23 cellular contexts compared by ENCODE assay signal in genomic region chr10:23927926-23928325, GRCh38.
"Had no signal": no experiment of that assay in that cellular context is flagged by ENCODE, and none has a peak within 500 bp of the region (broad histone marks: within the 10 kb centered on the region; RNA-seq: fewer than 3 reads in every experiment).

No MANE protein-coding gene starts in this region.

- H3K36me3 Mint-ChIP-seq: activated CD4-positive, alpha-beta memory T cell treated with anti-CD3 and anti-CD28 coated beads for 36 hours; activated naive CD8-positive, alpha-beta T cell treated with anti-CD3 and anti-CD28 coated beads, Interleukin-2, amount 10 ng/mL, durations not matched to agents 7 days and 5 days had no signal

- H3K4me3 ChIP-seq: body of pancreas, left lung, prostate gland, right lobe of liver, smooth muscle cell, suprapubic skin, upper lobe of left lung had no signal

- H3K27me3 Mint-ChIP-seq: activated CD4-positive, alpha-beta memory T cell treated with anti-CD3 and anti-CD28 coated beads for 36 hours; activated naive CD8-positive, alpha-beta T cell treated with anti-CD3 and anti-CD28 coated beads, Interleukin-2, amount 10 ng/mL, durations not matched to agents 7 days and 5 days had no signal

- H3K4me3 Mint-ChIP-seq: activated CD4-positive, alpha-beta memory T cell treated with anti-CD3 and anti-CD28 coated beads for 36 hours; activated naive CD8-positive, alpha-beta T cell treated with anti-CD3 and anti-CD28 coated beads, Interleukin-2, amount 10 ng/mL, durations not matched to agents 7 days and 5 days; activated T-helper 1 cell treated with anti-CD3 and anti-CD28 coated beads, Interleukin-12 subunit alpha, Interleukin-12 subunit beta, Interleukin-2, Interleukin-4 antibody, amounts not matched to agents 30 ng/mL and 10 ng/mL and 1 ng/mL, durations not matched to agents 14 hours and 24 hours and 36 hours; endodermal cell; stimulated activated naive CD8-positive, alpha-beta T cell treated with anti-CD3 and anti-CD28 coated beads, Interleukin-15, amount 100 ng/mL, for 72 hours had no signal

- H3K36me3 ChIP-seq: left lung, prostate gland, right lobe of liver, suprapubic skin, upper lobe of left lung, WERI-Rb-1 had no signal

- H3K9me3 Mint-ChIP-seq: activated CD4-positive, alpha-beta memory T cell treated with anti-CD3 and anti-CD28 coated beads for 36 hours; activated naive CD8-positive, alpha-beta T cell treated with anti-CD3 and anti-CD28 coated beads, Interleukin-2, amount 10 ng/mL, durations not matched to agents 7 days and 5 days; activated T-helper 1 cell treated with anti-CD3 and anti-CD28 coated beads, Interleukin-12 subunit alpha, Interleukin-12 subunit beta, Interleukin-2, Interleukin-4 antibody, amounts not matched to agents 30 ng/mL and 10 ng/mL and 1 ng/mL, durations not matched to agents 14 hours and 24 hours and 36 hours; endodermal cell; stimulated activated naive CD8-positive, alpha-beta T cell treated with anti-CD3 and anti-CD28 coated beads, Interleukin-15, amount 100 ng/mL, for 72 hours had no signal

- ATAC-seq: body of pancreas; left lung; right lobe of liver; stimulated activated naive CD8-positive, alpha-beta T cell treated with anti-CD3 and anti-CD28 coated beads, Interleukin-15, amount 100 ng/mL, for 72 hours had no signal

- H3K4me1 ChIP-seq: left lung, prostate gland, right lobe of liver, suprapubic skin, upper lobe of left lung had no signal

- H3K27me3 ChIP-seq: body of pancreas, left lung, right lobe of liver, suprapubic skin, upper lobe of left lung had no signal

- H3K27ac Mint-ChIP-seq: activated CD4-positive, alpha-beta memory T cell treated with anti-CD3 and anti-CD28 coated beads for 36 hours; activated naive CD8-positive, alpha-beta T cell treated with anti-CD3 and anti-CD28 coated beads, Interleukin-2, amount 10 ng/mL, durations not matched to agents 7 days and 5 days; activated T-helper 1 cell treated with anti-CD3 and anti-CD28 coated beads, Interleukin-12 subunit alpha, Interleukin-12 subunit beta, Interleukin-2, Interleukin-4 antibody, amounts not matched to agents 30 ng/mL and 10 ng/mL and 1 ng/mL, durations not matched to agents 14 hours and 24 hours and 36 hours; endodermal cell; stimulated activated naive CD8-positive, alpha-beta T cell treated with anti-CD3 and anti-CD28 coated beads, Interleukin-15, amount 100 ng/mL, for 72 hours had no signal

- H3K27ac ChIP-seq: body of pancreas, epithelial cell of prostate, left lung, prostate gland, right lobe of liver, suprapubic skin, upper lobe of left lung, WERI-Rb-1 had no signal

- FAIRE-seq: colon, kidney had no signal

- H3K9me3 ChIP-seq: body of pancreas, left lung, prostate gland, right lobe of liver, suprapubic skin, upper lobe of left lung had no signal

- DNase-seq: activated CD4-positive, alpha-beta memory T cell treated with anti-CD3 and anti-CD28 coated beads for 36 hours; activated CD4-positive, alpha-beta T cell treated with anti-CD3 and anti-CD28 coated beads for 1 hour; activated naive CD8-positive, alpha-beta T cell treated with anti-CD3 and anti-CD28 coated beads, Interleukin-2, amount 10 ng/mL, durations not matched to agents 7 days and 5 days; activated T-cell treated with anti-CD3 and anti-CD28 coated beads for 4 hours; amygdala; body of pancreas; central memory CD4-positive, alpha-beta T cell; endodermal cell; foreskin melanocyte; kidney; left lung; mammary epithelial cell; right lobe of liver; stimulated activated CD4-positive, alpha-beta T cell treated with anti-CD3 and anti-CD28 coated beads, Interleukin-4, amount 100 ng/mL, for 1 hour; stimulated activated naive CD8-positive, alpha-beta T cell treated with anti-CD3 and anti-CD28 coated beads, Interleukin-15, amount 100 ng/mL, for 72 hours; upper lobe of left lung; WERI-Rb-1 had no signal

- H3K4me1 Mint-ChIP-seq: activated naive CD8-positive, alpha-beta T cell treated with anti-CD3 and anti-CD28 coated beads, Interleukin-2, amount 10 ng/mL, durations not matched to agents 7 days and 5 days; endodermal cell; stimulated activated naive CD8-positive, alpha-beta T cell treated with anti-CD3 and anti-CD28 coated beads, Interleukin-15, amount 100 ng/mL, for 72 hours had no signal

- H3K4me2 ChIP-seq: smooth muscle cell had no signal
